ENCODE assay signal across 9 cellular contexts in the genomic region with DNA sequence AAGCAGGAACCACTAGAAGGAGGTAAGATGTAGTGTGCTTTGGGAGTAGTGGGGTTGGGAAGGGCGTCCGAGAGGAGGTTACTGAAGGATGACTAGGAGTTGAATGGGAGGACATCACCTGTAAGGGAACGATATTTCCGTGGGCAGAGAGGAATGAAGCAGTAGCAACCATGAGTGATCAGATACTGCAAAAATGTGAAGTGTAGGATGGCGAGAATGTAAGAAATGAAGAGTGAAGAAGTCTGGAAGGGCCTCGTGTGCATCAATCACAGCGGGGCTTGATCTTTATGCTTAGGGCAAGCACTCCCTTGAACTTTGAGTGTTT. TPM values are rescaled to one million over a fixed set of nuclear protein-coding genes. Genes with fewer than 3 reads are reported as not detected.
DNase-seq lines count a peak whose midpoint lies in the region; ATAC-seq, FAIRE-seq and TF ChIP-seq lines count a peak whose summit lies in the region.
"Had no signal": no experiment of that assay in that cellular context is flagged by ENCODE, and none has a peak within 500 bp of the region (broad histone marks: within the 10 kb centered on the region; RNA-seq: fewer than 3 reads in every experiment).

No MANE protein-coding gene starts in this region.

- no peak for FAIRE-seq in GM12892 (lab: Jason Lieb, UNC)

- DNase-seq in right atrium auricular region (ENCODE audit: low spot score) (no peak), cardiac septum (ENCODE audit: low spot score) (no peak), aorta (no peak), T-cell (no peak), GM12892 (ENCODE audit: insufficient read length) (no peak)
- no peak for DNase-seq in activated T-cell treated with anti-CD3 and anti-CD28 coated beads, Interleukin-2, amount 50 U/mL, for 48 hours

- under 1% methylated on average over 7 of the region's 7 CpGs for whole genome bisulfite sequencing in liver
- 0 to 1% methylated on average over 7 of the region's 7 CpGs for WGBS in aorta, 2 donors

- TF ChIP-seq POLR2A in GM12892 (IDR thresholded peaks at IDR 0.05; ENCODE audit: low read depth, low read length): no peak

- H3K4me1 ChIP-seq in right atrium auricular region (peaks cover 0 to 20% of the 10 kb centered on the region in 2 donors), liver (ENCODE audit: control insufficient read depth in 4 of 4, insufficient read depth in 4 of 4, low read length in 3 of 4) (peaks cover 2 to 42% (median 18%) of the 10 kb centered on the region in 4 donors), aorta (ENCODE audit: control insufficient read depth in 1 of 2, insufficient read depth in 2 of 2, low read length in 2 of 2) (peaks cover 0 to 2% of the 10 kb centered on the region in 2 donors)

- intact Hi-C loops in cardiac septum (cut with DNase I) (loop anchor here (5.0 kb wide), 2 partner anchors 196 to 216 kb away; a partner anchor contains a TSS), aorta (cut with DNase I) (loop anchor here in 1 of 2 donors (10.0 kb wide), 1 partner anchor 123 kb away; a partner anchor contains a TSS)

- ATAC-seq in aorta (ENCODE audit: low FRiP score) (peak; percentile 28), T-cell (replicated peaks in 1 of 4) (no peak)

- CTCF ChIA-PET in T-cell (lab: Charles Lee): interaction anchor here (1.1 to 1.3 kb wide), 3 partner anchors 196 to 215 kb away, joined by 4 to 17 read pairs (median 9); a partner anchor contains a TSS

- H3K27ac ChIP-seq in right atrium auricular region (peak overlapping the region; percentile 80 to 83), angular gyrus (ENCODE audit: low read depth, low read length) (peak overlapping the region; percentile 92), liver (ENCODE audit: low read depth in 1 of 2, low read length in 2 of 2) (peak overlapping the region; percentile 94 to 97), aorta (ENCODE audit: low read depth in 1 of 2, low read length in 2 of 2) (no peak overlapping the region)

- H3K9me3 Mint-ChIP-seq in T-cell: no peaks in the 10 kb centered on the region
- H3K9me3 Mint-ChIP-seq: neural crest cell had no signal

- TF ChIP-seq RAD21 in liver (IDR thresholded peaks at IDR 0.05): no peak

- H3K4me1 Mint-ChIP-seq in T-cell: peaks cover 30 to 44% (median 44%) of the 10 kb centered on the region in 3 donors

- no peak overlapping the region for H3K4me3 Mint-ChIP-seq in T-cell
- H3K4me3 Mint-ChIP-seq: neural crest cell had no signal

- H3K9me3 ChIP-seq in right atrium auricular region (no peaks in the 10 kb centered on the region), liver (ENCODE audit: control insufficient read depth in 4 of 4, low read length in 3 of 4) (no peaks in the 10 kb centered on the region), aorta (ENCODE audit: control insufficient read depth, low read length) (no peaks in the 10 kb centered on the region)

- no peak for TF ChIP-seq CTCF in right atrium auricular region (IDR thresholded peaks at IDR 0.05)
- no peak for TF ChIP-seq CTCF in liver (IDR thresholded peaks at IDR 0.05; ENCODE audit: low read depth, low read length, missing input control)

- H3K27ac Mint-ChIP-seq in T-cell: no peak overlapping the region

- H3K27me3 ChIP-seq in right atrium auricular region: no peaks in the 10 kb centered on the region
- no peaks in the 10 kb centered on the region for H3K27me3 ChIP-seq in liver (ENCODE audit: control insufficient read depth in 4 of 4, insufficient read depth in 4 of 4, low read length in 3 of 4)
- H3K27me3 ChIP-seq in aorta (ENCODE audit: control insufficient read depth in 1 of 2, insufficient read depth in 2 of 2, low read length in 1 of 2): no peaks in the 10 kb centered on the region

- POLR2A ChIA-PET in T-cell (lab: Charles Lee): no interaction called here

- peak overlapping the region; percentile 92 to 99 for H3K9ac ChIP-seq in liver (ENCODE audit: low read depth in 1 of 2, low read length in 2 of 2)

- H3K36me3 ChIP-seq in right atrium auricular region (no peaks in the 10 kb centered on the region), liver (ENCODE audit: control insufficient read depth in 4 of 4, insufficient read depth in 3 of 4, low read depth in 1 of 4, low read length in 3 of 4) (no peaks in the 10 kb centered on the region), aorta (ENCODE audit: control insufficient read depth in 1 of 2, insufficient read depth in 2 of 2, low read length in 1 of 2) (no peaks in the 10 kb centered on the region)

- H3K27me3 Mint-ChIP-seq in T-cell: no peaks in the 10 kb centered on the region

- H3K4me3 ChIP-seq in right atrium auricular region: peak overlapping the region; percentile 80 to 95
- H3K4me3 ChIP-seq in liver (ENCODE audit: low read depth in 1 of 3, low read length in 3 of 3): peak overlapping the region; percentile 67 to 95 (median 93)
- H3K4me3 ChIP-seq in aorta (ENCODE audit: low read length in 2 of 2): peak overlapping the region; percentile 3 to 76

- H3K36me3 Mint-ChIP-seq in T-cell: peaks cover 15% of the 10 kb centered on the region

TF ChIP-seq in liver, 16 proteins besides CTCF, POLR2A, EP300 and RAD21:
- TF ChIP-seq RXRA (IDR thresholded peaks at IDR 0.05) (no peak), HNF4A (conservative IDR thresholded peaks at IDR 0.05) (no peak), HNF4G (IDR thresholded peaks at IDR 0.05) (no peak), SP1 (IDR thresholded peaks at IDR 0.05) (no peak), YY1 (IDR thresholded peaks at IDR 0.05) (no peak)
- TF ChIP-seq, protein P1, sequence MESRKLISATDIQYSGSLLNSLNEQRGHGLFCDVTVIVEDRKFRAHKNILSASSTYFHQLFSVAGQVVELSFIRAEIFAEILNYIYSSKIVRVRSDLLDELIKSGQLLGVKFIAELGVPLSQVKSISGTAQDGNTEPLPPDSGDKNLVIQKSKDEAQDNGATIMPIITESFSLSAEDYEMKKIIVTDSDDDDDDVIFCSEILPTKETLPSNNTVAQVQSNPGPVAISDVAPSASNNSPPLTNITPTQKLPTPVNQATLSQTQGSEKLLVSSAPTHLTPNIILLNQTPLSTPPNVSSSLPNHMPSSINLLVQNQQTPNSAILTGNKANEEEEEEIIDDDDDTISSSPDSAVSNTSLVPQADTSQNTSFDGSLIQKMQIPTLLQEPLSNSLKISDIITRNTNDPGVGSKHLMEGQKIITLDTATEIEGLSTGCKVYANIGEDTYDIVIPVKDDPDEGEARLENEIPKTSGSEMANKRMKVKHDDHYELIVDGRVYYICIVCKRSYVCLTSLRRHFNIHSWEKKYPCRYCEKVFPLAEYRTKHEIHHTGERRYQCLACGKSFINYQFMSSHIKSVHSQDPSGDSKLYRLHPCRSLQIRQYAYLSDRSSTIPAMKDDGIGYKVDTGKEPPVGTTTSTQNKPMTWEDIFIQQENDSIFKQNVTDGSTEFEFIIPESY (IDR thresholded peaks at IDR 0.05): no peak
- TF ChIP-seq, protein P2, sequence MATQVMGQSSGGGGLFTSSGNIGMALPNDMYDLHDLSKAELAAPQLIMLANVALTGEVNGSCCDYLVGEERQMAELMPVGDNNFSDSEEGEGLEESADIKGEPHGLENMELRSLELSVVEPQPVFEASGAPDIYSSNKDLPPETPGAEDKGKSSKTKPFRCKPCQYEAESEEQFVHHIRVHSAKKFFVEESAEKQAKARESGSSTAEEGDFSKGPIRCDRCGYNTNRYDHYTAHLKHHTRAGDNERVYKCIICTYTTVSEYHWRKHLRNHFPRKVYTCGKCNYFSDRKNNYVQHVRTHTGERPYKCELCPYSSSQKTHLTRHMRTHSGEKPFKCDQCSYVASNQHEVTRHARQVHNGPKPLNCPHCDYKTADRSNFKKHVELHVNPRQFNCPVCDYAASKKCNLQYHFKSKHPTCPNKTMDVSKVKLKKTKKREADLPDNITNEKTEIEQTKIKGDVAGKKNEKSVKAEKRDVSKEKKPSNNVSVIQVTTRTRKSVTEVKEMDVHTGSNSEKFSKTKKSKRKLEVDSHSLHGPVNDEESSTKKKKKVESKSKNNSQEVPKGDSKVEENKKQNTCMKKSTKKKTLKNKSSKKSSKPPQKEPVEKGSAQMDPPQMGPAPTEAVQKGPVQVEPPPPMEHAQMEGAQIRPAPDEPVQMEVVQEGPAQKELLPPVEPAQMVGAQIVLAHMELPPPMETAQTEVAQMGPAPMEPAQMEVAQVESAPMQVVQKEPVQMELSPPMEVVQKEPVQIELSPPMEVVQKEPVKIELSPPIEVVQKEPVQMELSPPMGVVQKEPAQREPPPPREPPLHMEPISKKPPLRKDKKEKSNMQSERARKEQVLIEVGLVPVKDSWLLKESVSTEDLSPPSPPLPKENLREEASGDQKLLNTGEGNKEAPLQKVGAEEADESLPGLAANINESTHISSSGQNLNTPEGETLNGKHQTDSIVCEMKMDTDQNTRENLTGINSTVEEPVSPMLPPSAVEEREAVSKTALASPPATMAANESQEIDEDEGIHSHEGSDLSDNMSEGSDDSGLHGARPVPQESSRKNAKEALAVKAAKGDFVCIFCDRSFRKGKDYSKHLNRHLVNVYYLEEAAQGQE (IDR thresholded peaks at IDR 0.05): no peak
- TF ChIP-seq, protein P3, sequence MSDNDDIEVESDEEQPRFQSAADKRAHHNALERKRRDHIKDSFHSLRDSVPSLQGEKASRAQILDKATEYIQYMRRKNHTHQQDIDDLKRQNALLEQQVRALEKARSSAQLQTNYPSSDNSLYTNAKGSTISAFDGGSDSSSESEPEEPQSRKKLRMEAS (IDR thresholded peaks at IDR 0.05): no peak

RNA-seq across cellular contexts. Expression of a gene that starts 0.6 kb away (rescaled TPM):
- total RNA-seq in right atrium auricular region: 10 to 100 TPM; 11.3 to 20.3 TPM
- total RNA-seq in cardiac septum: 19.8 TPM
- total RNA-seq in liver: 100 to 1,000 TPM; 448 to 721 TPM
- 100 to 1,000 TPM; 153 to 204 TPM for polyA plus RNA-seq in liver
- total RNA-seq in aorta: 10 to 100 TPM; 23.4 to 34.1 TPM
- polyA plus RNA-seq in aorta: 10 to 100 TPM; 11.2 to 14.8 TPM
- total RNA-seq in T-cell: 10 to 100 TPM; 11.2 to 25.2 (median 20.6) TPM
- polyA plus RNA-seq in GM12892 (2012; ENCODE audit: missing spikeins): 55.8 TPM

RNA-seq across cellular contexts. Expression of a gene that starts 50.7 kb away (rescaled TPM):
- 10 to 100 TPM; 56.8 to 93.6 TPM for total RNA-seq in right atrium auricular region
- total RNA-seq in cardiac septum: 43.5 TPM
- total RNA-seq in liver: 1 to 10 TPM; 3.6 to 5.6 TPM
- polyA plus RNA-seq in liver: 1 to 10 TPM; 3.0 to 5.4 TPM
- total RNA-seq in aorta: 100 to 1,000 TPM; 417 to 443 TPM
- polyA plus RNA-seq in aorta: 100 to 1,000 TPM; 256 to 287 TPM
- total RNA-seq in T-cell: under 1 TPM in 2 of 5 donors, not detected in 3; 0.13 to 0.16 TPM
- polyA plus RNA-seq in GM12892 (2012; ENCODE audit: missing spikeins): not detected

Comparison
In these comparisons a context has a peak if more than half of its experiments do, and no peak if none do; other contexts are left out.
1. H3K27ac ChIP-seq: peak in right atrium auricular region (2 of 2), angular gyrus (single experiment) and liver (2 of 2); none in aorta (0 of 2).
2. H3K4me3 ChIP-seq: peak in every context shown above with its lines; median percentile 93 in liver; 88 in right atrium auricular region; 40 in aorta.
3. RNA of a gene that starts 0.6 kb away (total RNA-seq): 448 to 721 TPM in liver; 23.4 to 34.1 TPM in aorta, 11.2 to 25.2 TPM in T-cell, 11.3 to 20.3 TPM in right atrium auricular region and 19.8 TPM in cardiac septum (single experiment); every median in the first group is over 10 times any median in the second.